Comparison of ENCODE assay signal across 26 cellular contexts in genomic region chr18:49155410-49155809, GRCh38.
"Had no signal": no experiment of that assay in that cellular context is flagged by ENCODE, and none has a peak within 500 bp of the region (broad histone marks: within the 10 kb centered on the region; RNA-seq: fewer than 3 reads in every experiment).

No MANE protein-coding gene starts in this region.

- DNase-seq: dermis blood vessel endothelial cell; dorsolateral prefrontal cortex; effector CD4-positive, alpha-beta T cell; effector memory CD4-positive, alpha-beta T cell; erythroblast; esophagus squamous epithelium; foreskin fibroblast; heart left ventricle; hypothalamus; immature natural killer cell; islet precursor cell; left cardiac atrium; left lung; left ventricle myocardium superior; lower lobe of right lung; mesendoderm; midbrain; naive thymus-derived CD4-positive, alpha-beta T cell had no signal

- H2AFZ ChIP-seq: hepatocyte had no signal

- H3K9me3 ChIP-seq: esophagus squamous epithelium, gastroesophageal sphincter, lower lobe of right lung had no signal

- H3K27ac ChIP-seq: coronary artery, dorsolateral prefrontal cortex, epithelial cell of prostate, esophagus squamous epithelium, gastroesophageal sphincter, heart left ventricle, hepatocyte, left lung, lower lobe of right lung had no signal

- H3K4me3 ChIP-seq: coronary artery, dorsolateral prefrontal cortex, esophagus squamous epithelium, gastroesophageal sphincter, heart left ventricle, hepatocyte, left lung, lower lobe of right lung had no signal

- FAIRE-seq: colon, endothelial cell of umbilical vein, frontal cortex had no signal

- H3K27ac Mint-ChIP-seq: immature natural killer cell; memory B cell; naive thymus-derived CD4-positive, alpha-beta T cell had no signal

- H3K36me3 ChIP-seq: esophagus squamous epithelium, gastroesophageal sphincter, heart left ventricle, left lung, lower lobe of right lung had no signal

- H3K79me2 ChIP-seq: hepatocyte had no signal

- H3K4me2 ChIP-seq: hepatocyte had no signal

- H3K4me1 Mint-ChIP-seq: immature natural killer cell, memory B cell had no signal

- H3K4me1 ChIP-seq: esophagus squamous epithelium, heart left ventricle, left lung, lower lobe of right lung had no signal

- H3K27me3 ChIP-seq: dorsolateral prefrontal cortex, esophagus squamous epithelium, gastroesophageal sphincter, heart left ventricle, hepatocyte, left lung had no signal

- H3K27me3 Mint-ChIP-seq: memory B cell; naive thymus-derived CD4-positive, alpha-beta T cell had no signal

- H3K4me3 Mint-ChIP-seq: immature natural killer cell; memory B cell; naive thymus-derived CD4-positive, alpha-beta T cell had no signal
